Comparison of ENCODE assay signal across 9 cellular contexts in the genomic region with DNA sequence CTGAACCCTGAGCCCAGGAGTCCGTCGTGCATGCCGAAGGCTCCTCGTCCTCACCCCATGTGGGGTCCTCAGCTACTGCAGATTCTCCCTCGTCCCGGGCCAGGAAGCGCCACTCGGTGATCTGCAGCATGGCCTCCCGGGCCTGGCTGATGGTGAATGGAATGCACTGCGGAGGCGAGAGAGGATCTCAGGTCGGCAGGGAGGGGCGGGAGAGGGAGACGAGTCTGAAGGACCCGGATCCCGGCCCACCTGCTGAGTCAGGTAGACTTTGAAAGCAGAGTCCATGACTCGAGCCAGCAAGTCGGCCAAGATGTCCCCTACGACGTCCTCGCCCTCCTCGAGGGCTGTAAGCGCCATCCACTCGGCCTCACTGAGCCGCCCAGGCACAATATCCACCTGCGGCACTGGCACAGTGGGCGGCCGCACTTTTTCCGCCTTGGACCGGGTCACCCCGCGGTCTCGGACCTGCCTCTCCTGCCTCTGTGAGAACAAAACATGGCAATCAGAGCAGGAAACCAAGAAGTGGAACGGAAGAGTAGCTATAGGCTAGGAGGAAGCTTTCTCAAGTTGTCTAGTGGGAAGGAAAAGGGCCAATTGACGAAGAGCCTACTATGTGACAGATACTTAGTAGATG. TPM values are rescaled to one million over a fixed set of nuclear protein-coding genes. Genes with fewer than 3 reads are reported as not detected.
DNase-seq lines count a peak whose midpoint lies in the region; ATAC-seq and TF ChIP-seq lines count a peak whose summit lies in the region.
"Had no signal": no experiment of that assay in that cellular context is flagged by ENCODE, and none has a peak within 500 bp of the region (broad histone marks: within the 10 kb centered on the region; RNA-seq: fewer than 3 reads in every experiment).

No MANE protein-coding gene starts in this region.

- peak overlapping the region in 2 of 3 donors; percentile 48 to 73 for H3K27ac Mint-ChIP-seq in CD4-positive, CD25-positive, alpha-beta regulatory T cell
- no peak overlapping the region for H3K27ac Mint-ChIP-seq in endodermal cell
- H3K27ac Mint-ChIP-seq in nephron progenitor cell: peak overlapping the region; percentile 49
- H3K27ac Mint-ChIP-seq in chondrocyte (ENCODE audit: unreplicated experiment): no peak overlapping the region

- DNase-seq in CD4-positive, CD25-positive, alpha-beta regulatory T cell: no peak
- DNase-seq in endodermal cell: peak; percentile 57
- no peak for DNase-seq in nephron progenitor cell
- no peak for DNase-seq in SIG-M5 (lab: John Stamatoyannopoulos, UW)
- no peak for DNase-seq in NK-92 (lab: John Stamatoyannopoulos, UW; ENCODE audit: unreplicated experiment)
- no peak for DNase-seq in chondrocyte (ENCODE audit: low spot score)
- DNase-seq: activated effector memory CD4-positive, alpha-beta T cell treated with Interleukin-2 at 50 U/mL for 16 hours had no signal

- no peak overlapping the region for H3K4me3 ChIP-seq in CD4-positive, CD25-positive, alpha-beta regulatory T cell (ENCODE audit: low read depth, low read length)
- no peak overlapping the region for H3K4me3 ChIP-seq in endodermal cell (ENCODE audit: low read length)

- 91 to 93% methylated on average over 24 to 34 of the region's 35 CpGs for WGBS in endodermal cell (ENCODE audit: insufficient coverage in 1 of 2, insufficient read length in 1 of 2), 2 experiments

- no peaks in the 10 kb centered on the region for H3K36me3 Mint-ChIP-seq in CD4-positive, CD25-positive, alpha-beta regulatory T cell
- no peaks in the 10 kb centered on the region for H3K36me3 Mint-ChIP-seq in endodermal cell (ENCODE audit: low read depth)
- H3K36me3 Mint-ChIP-seq in nephron progenitor cell (ENCODE audit: low read depth): no peaks in the 10 kb centered on the region
- no peaks in the 10 kb centered on the region for H3K36me3 Mint-ChIP-seq in chondrocyte (ENCODE audit: low read depth)

- TF ChIP-seq CTCF in endodermal cell (conservative IDR thresholded peaks at IDR 0.05) (no peak), nephron progenitor cell (IDR thresholded peaks at IDR 0.05) (no peak), chondrocyte (IDR thresholded peaks at IDR 0.05) (no peak)

- no peak overlapping the region for H3K9ac ChIP-seq in endodermal cell (ENCODE audit: extremely low read depth, low read length, poor library complexity, severe bottlenecking)

- peak overlapping the region in 3 of 4 donors; percentile 65 to 80 (median 68) for H3K4me3 Mint-ChIP-seq in CD4-positive, CD25-positive, alpha-beta regulatory T cell
- H3K4me3 Mint-ChIP-seq in endodermal cell (peak overlapping the region; percentile 4), nephron progenitor cell (no peak overlapping the region), chondrocyte (ENCODE audit: unreplicated experiment) (no peak overlapping the region)

- peaks cover under 1 to 27% (median 9%) of the 10 kb centered on the region in 4 donors for H3K4me1 Mint-ChIP-seq in CD4-positive, CD25-positive, alpha-beta regulatory T cell
- H3K4me1 Mint-ChIP-seq in endodermal cell (peaks cover 6% of the 10 kb centered on the region), nephron progenitor cell (peaks cover 20% of the 10 kb centered on the region), chondrocyte (ENCODE audit: low read depth) (peaks cover under 1% of the 10 kb centered on the region)

- no peaks in the 10 kb centered on the region for H3K36me3 ChIP-seq in CD4-positive, CD25-positive, alpha-beta regulatory T cell (ENCODE audit: control insufficient read depth, insufficient read depth, low read length)
- no peaks in the 10 kb centered on the region for H3K36me3 ChIP-seq in endodermal cell (ENCODE audit: control insufficient read depth, insufficient read depth, low read length)

- peaks cover 13% of the 10 kb centered on the region for H3K4me1 ChIP-seq in CD4-positive, CD25-positive, alpha-beta regulatory T cell (ENCODE audit: control insufficient read depth, insufficient read depth, low read length, poor library complexity, severe bottlenecking)
- no peaks in the 10 kb centered on the region for H3K4me1 ChIP-seq in endodermal cell (ENCODE audit: control insufficient read depth, insufficient read depth, low read length)

- no peaks in the 10 kb centered on the region for H3K9me3 Mint-ChIP-seq in CD4-positive, CD25-positive, alpha-beta regulatory T cell
- H3K9me3 Mint-ChIP-seq in endodermal cell (no peaks in the 10 kb centered on the region), nephron progenitor cell (no peaks in the 10 kb centered on the region), chondrocyte (ENCODE audit: low read depth) (no peaks in the 10 kb centered on the region)

- H3K27me3 ChIP-seq in CD4-positive, CD25-positive, alpha-beta regulatory T cell (ENCODE audit: control insufficient read depth, insufficient read depth, low read length): no peaks in the 10 kb centered on the region
- peaks cover 8% of the 10 kb centered on the region for H3K27me3 ChIP-seq in endodermal cell (ENCODE audit: control insufficient read depth, insufficient read depth, low read length, poor library complexity, severe bottlenecking)

- ATAC-seq in CD4-positive, CD25-positive, alpha-beta regulatory T cell (ENCODE audit: low read depth in 2 of 2): no peak
- ATAC-seq in HG02870 (IDR thresholded peaks at IDR 0.05; ENCODE audit: unreplicated experiment) (peak; percentile 9), GM21717 (IDR thresholded peaks at IDR 0.05; ENCODE audit: unreplicated experiment) (no peak)

- H3K9me3 ChIP-seq in CD4-positive, CD25-positive, alpha-beta regulatory T cell (ENCODE audit: control insufficient read depth in 2 of 2, low read length in 2 of 2): no peaks in the 10 kb centered on the region
- no peaks in the 10 kb centered on the region for H3K9me3 ChIP-seq in endodermal cell (ENCODE audit: control insufficient read depth, low read length)

- peaks cover 18% of the 10 kb centered on the region for H3K27me3 Mint-ChIP-seq in CD4-positive, CD25-positive, alpha-beta regulatory T cell
- H3K27me3 Mint-ChIP-seq in endodermal cell (ENCODE audit: insufficient read depth) (peaks cover 19% of the 10 kb centered on the region), nephron progenitor cell (ENCODE audit: low read depth, poor library complexity) (peaks cover 9% of the 10 kb centered on the region), chondrocyte (ENCODE audit: low read depth) (peaks cover 5% of the 10 kb centered on the region)

- no peak overlapping the region for H3K27ac ChIP-seq in CD4-positive, CD25-positive, alpha-beta regulatory T cell (ENCODE audit: insufficient read depth, low read length, poor library complexity, severe bottlenecking)
- no peak overlapping the region for H3K27ac ChIP-seq in endodermal cell (ENCODE audit: low read depth, low read length)

RNA-seq across cellular contexts. Expression of gene C2orf81, which starts 5.5 kb away (rescaled TPM):
- total RNA-seq in CD4-positive, CD25-positive, alpha-beta regulatory T cell: 1.1 TPM
- 1 to 10 TPM; 1.2 to 3.9 (median 2.3) TPM for polyA plus RNA-seq in CD4-positive, CD25-positive, alpha-beta regulatory T cell
- 1 to 10 TPM; 3.8 to 4.8 TPM for total RNA-seq in endodermal cell
- polyA plus RNA-seq in endodermal cell (2013, experiment 1 of 2): 6.2 TPM
- 4.3 TPM for polyA plus RNA-seq in endodermal cell (2013, experiment 2 of 2)
- 1.3 to 3.4 TPM (median 1.5 TPM) in 3 replicates for total RNA-seq in chondrocyte

RNA-seq across cellular contexts. Expression of gene WDR54, which starts 5.7 kb away (rescaled TPM):
- total RNA-seq in CD4-positive, CD25-positive, alpha-beta regulatory T cell: 18.4 TPM
- 10 to 100 TPM; 49.4 to 84.3 (median 59.2) TPM for polyA plus RNA-seq in CD4-positive, CD25-positive, alpha-beta regulatory T cell
- total RNA-seq in endodermal cell (10 to 100 TPM; 43.1 to 69.4 TPM), chondrocyte (10.4 to 11.2 TPM (median 11.0 TPM) in 3 replicates)
- polyA plus RNA-seq in endodermal cell (2013, experiment 1 of 2): 75.7 TPM
- polyA plus RNA-seq in endodermal cell (2013, experiment 2 of 2): 65.9 TPM

RNA-seq across cellular contexts. Expression of gene RTKN, which starts 25.9 kb away (rescaled TPM):
- 0.39 TPM for total RNA-seq in CD4-positive, CD25-positive, alpha-beta regulatory T cell
- under 1 TPM in 2 of 4 donors, not detected in 2; 0.34 TPM for polyA plus RNA-seq in CD4-positive, CD25-positive, alpha-beta regulatory T cell
- total RNA-seq in endodermal cell (100 to 1,000 TPM in 1 of 2 donors, 10 to 100 TPM in 1; 83.6 to 117 TPM), chondrocyte (18.3 to 32.4 TPM (median 20.4 TPM) in 3 replicates)
- 35.7 TPM for polyA plus RNA-seq in endodermal cell (2013, experiment 1 of 2)
- 34.4 TPM for polyA plus RNA-seq in endodermal cell (2013, experiment 2 of 2)

RNA-seq across cellular contexts. Expression of gene DCTN1, which starts 35.8 kb away (rescaled TPM):
- total RNA-seq in CD4-positive, CD25-positive, alpha-beta regulatory T cell: 83.5 TPM
- 10 to 100 TPM; 42.9 to 58.9 (median 47.0) TPM for polyA plus RNA-seq in CD4-positive, CD25-positive, alpha-beta regulatory T cell
- total RNA-seq in endodermal cell: 100 to 1,000 TPM; 159 to 213 TPM
- 157 TPM for polyA plus RNA-seq in endodermal cell (2013, experiment 1 of 2)
- polyA plus RNA-seq in endodermal cell (2013, experiment 2 of 2): 131 TPM
- 157 to 167 TPM (median 161 TPM) in 3 replicates for total RNA-seq in chondrocyte

RNA-seq across cellular contexts. Expression of gene INO80B, which starts 39.0 kb away (rescaled TPM):
- 62.6 TPM for total RNA-seq in CD4-positive, CD25-positive, alpha-beta regulatory T cell
- polyA plus RNA-seq in CD4-positive, CD25-positive, alpha-beta regulatory T cell: 1 to 10 TPM; 5.0 to 9.3 (median 5.7) TPM
- 10 to 100 TPM; 23.9 to 38.8 TPM for total RNA-seq in endodermal cell
- polyA plus RNA-seq in endodermal cell (2013, experiment 1 of 2): 23.4 TPM
- 17.1 TPM for polyA plus RNA-seq in endodermal cell (2013, experiment 2 of 2)
- total RNA-seq in chondrocyte: 23.2 to 35.0 TPM (median 24.3 TPM) in 3 replicates

Comparison
In these comparisons a context has a peak if more than half of its experiments do, and no peak if none do; other contexts are left out.
1. H3K27ac Mint-ChIP-seq: peak in CD4-positive, CD25-positive, alpha-beta regulatory T cell (2 of 3) and nephron progenitor cell (single experiment); none in endodermal cell (single experiment) and chondrocyte (single experiment).
2. H3K4me3 Mint-ChIP-seq: peak in CD4-positive, CD25-positive, alpha-beta regulatory T cell (3 of 4) and endodermal cell (single experiment); none in nephron progenitor cell (single experiment) and chondrocyte (single experiment).
3. RNA of gene RTKN, which starts 25.9 kb away (total RNA-seq): 83.6 to 117 TPM in endodermal cell and 18.3 to 32.4 TPM in chondrocyte; 0.39 TPM in CD4-positive, CD25-positive, alpha-beta regulatory T cell (single experiment); every median in the first group is over 10 times any median in the second.